ENCODE assay signal across 8 cellular contexts in the genomic region with DNA sequence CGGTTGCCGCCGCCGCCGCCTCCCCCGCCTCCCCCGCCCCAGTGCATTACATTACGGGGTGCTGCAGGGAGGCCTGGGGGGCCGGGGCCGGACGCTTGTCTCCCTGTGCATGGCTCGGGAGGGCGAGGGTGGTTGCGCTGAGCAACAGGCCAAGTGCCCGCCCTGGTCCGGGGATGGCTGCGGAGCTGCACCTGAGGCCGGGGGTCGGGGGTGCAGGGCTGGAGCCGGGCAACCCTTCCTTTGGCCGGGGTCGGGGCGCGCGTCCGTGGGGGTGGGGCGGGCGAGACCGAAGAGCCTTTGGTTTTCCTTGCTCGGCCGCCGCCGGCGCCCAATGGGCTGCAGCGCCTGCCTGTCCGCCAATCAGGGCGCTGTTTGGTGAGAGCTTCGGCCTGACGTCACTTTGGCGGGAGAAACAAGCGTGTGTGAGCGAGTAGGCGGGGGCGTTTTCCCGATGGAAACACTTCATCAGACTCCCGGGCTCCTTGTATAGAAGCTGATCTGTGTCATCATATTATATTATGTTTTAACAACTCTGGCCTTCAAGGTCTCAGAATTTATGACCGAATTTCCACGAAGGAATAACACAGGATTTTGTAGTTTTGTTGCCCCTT. TPM values are rescaled to one million over a fixed set of nuclear protein-coding genes. Genes with fewer than 3 reads are reported as not detected.
DNase-seq lines count a peak whose midpoint lies in the region; ATAC-seq and TF ChIP-seq lines count a peak whose summit lies in the region.

No MANE protein-coding gene starts in this region.

- peaks cover under 1% of the 10 kb centered on the region; the same call in 1 of the 2 replicates for H3K36me3 ChIP-seq in IMR-90 (ENCODE audit: control insufficient read depth, insufficient read depth, low read length)
- peaks cover 22% of the 10 kb centered on the region for H3K36me3 ChIP-seq in OCI-LY7 (ENCODE audit: insufficient read depth, low read length)

- peak overlapping the region; percentile 63; the same call in 1 of the 2 replicates for H3K9ac ChIP-seq in IMR-90 (ENCODE audit: low read depth, low read length)

- H2BK15ac ChIP-seq in IMR-90 (ENCODE audit: low read depth, low read length): no peak overlapping the region

- peak overlapping the region; percentile 98 for H2AFZ ChIP-seq in IMR-90 (replicated peaks; ENCODE audit: low read length, poor library complexity)
- H2AFZ ChIP-seq in OCI-LY7 (ENCODE audit: low read length): peak overlapping the region; percentile 69

- H3K4me3 ChIP-seq in IMR-90 (ENCODE audit: insufficient read depth, low read depth, low read length) (peak overlapping the region; percentile 100), OCI-LY7 (ENCODE audit: low read depth, low read length, poor library complexity, severe bottlenecking) (peak overlapping the region; percentile 84), epithelial cell of proximal tubule (ENCODE audit: low read depth, low read length) (peak overlapping the region; percentile 95)

- H3K27me3 ChIP-seq in IMR-90 (ENCODE audit: control insufficient read depth, insufficient read depth, low read length): no peaks in the 10 kb centered on the region

- peaks cover 7% of the 10 kb centered on the region for H3K4me1 ChIP-seq in IMR-90 (ENCODE audit: control insufficient read depth, insufficient read depth, low read length)
- peaks cover 10% of the 10 kb centered on the region for H3K4me1 ChIP-seq in OCI-LY7 (ENCODE audit: insufficient read depth, low read length, poor library complexity, severe bottlenecking)

- no peak overlapping the region for H2BK120ac ChIP-seq in IMR-90 (ENCODE audit: low read depth, low read length)

- no peak overlapping the region for H4K8ac ChIP-seq in IMR-90 (ENCODE audit: low read depth in 2 of 2, low read length in 2 of 2)

- DNase-seq in COLO668 (lab: John Stamatoyannopoulos, UW; ENCODE audit: unreplicated experiment): peak; percentile 93
- peak; percentile 94 for DNase-seq in IMR-90
- DNase-seq in OCI-LY7 (ENCODE audit: low spot score): peak; percentile 97
- DNase-seq in activated T-cell treated with anti-CD3 and anti-CD28 coated beads for 4 hours: peak; percentile 74
- no peak for DNase-seq in epithelial cell of proximal tubule (ENCODE audit: low read depth)
- DNase-seq in middle frontal gyrus (ENCODE audit: extremely low spot score, low spot score): peak; percentile 90
- DNase-seq in stimulated activated CD8-positive, alpha-beta memory T cell treated with anti-CD3 and anti-CD28 coated beads, Interleukin-15, amount 100 ng/mL, for 4 hours (ENCODE audit: low read depth in 2 of 2): peak; percentile 67 to 69

- no peak overlapping the region for H3K18ac ChIP-seq in IMR-90 (ENCODE audit: low read depth, low read length)

- no peak overlapping the region for H3K23ac ChIP-seq in IMR-90 (ENCODE audit: low read depth, low read length)

- TF ChIP-seq CTCF in IMR-90 (conservative IDR thresholded peaks at IDR 0.05; ENCODE audit: low read depth, low read length) (no peak), OCI-LY7 (conservative IDR thresholded peaks at IDR 0.05; ENCODE audit: low read length) (no peak), epithelial cell of proximal tubule (conservative IDR thresholded peaks at IDR 0.05; ENCODE audit: low read depth, low read length) (no peak)

- no peaks in the 10 kb centered on the region for H3K9me1 ChIP-seq in IMR-90 (ENCODE audit: insufficient read depth, low read length)

- no peak overlapping the region for H3K56ac ChIP-seq in IMR-90 (ENCODE audit: extremely low read depth, insufficient read depth, low read length)

- no peak overlapping the region for H2BK5ac ChIP-seq in IMR-90 (ENCODE audit: low read depth, low read length, poor library complexity, severe bottlenecking)

- H3K4ac ChIP-seq in IMR-90 (ENCODE audit: low read depth, low read length): no peak overlapping the region

- no peaks in the 10 kb centered on the region for H3K79me2 ChIP-seq in OCI-LY7 (ENCODE audit: insufficient read depth, low read depth, low read length)

- H3K79me1 ChIP-seq in IMR-90 (ENCODE audit: low read depth in 1 of 2, low read length in 2 of 2): peaks cover 5 to 34% of the 10 kb centered on the region in 2 experiments; a peak in 3 of 4 replicates

- H3K9me3 ChIP-seq in IMR-90 (ENCODE audit: control insufficient read depth, insufficient read depth, low read length) (no peaks in the 10 kb centered on the region), OCI-LY7 (ENCODE audit: low read length) (no peaks in the 10 kb centered on the region)

- no peak overlapping the region for H2AK9ac ChIP-seq in IMR-90 (replicated peaks; ENCODE audit: low read depth, low read length, poor library complexity)

- H3K14ac ChIP-seq in IMR-90 (replicated peaks; ENCODE audit: low read depth, low read length): no peak overlapping the region

- no peak overlapping the region for H2BK20ac ChIP-seq in IMR-90 (ENCODE audit: low read depth, low read length)

- 0% methylated on average over 12 of the region's 48 CpGs; no CpG with 5 or more reads in 1 of the 2 experiments for WGBS in IMR-90 (ENCODE audit: extremely low coverage in 2 of 2, insufficient read length in 1 of 2), 2 experiments

- no peaks in the 10 kb centered on the region for H3K9me2 ChIP-seq in OCI-LY7 (ENCODE audit: insufficient read depth, low read length)

- no peak overlapping the region for H4K91ac ChIP-seq in IMR-90 (ENCODE audit: insufficient read depth, low read depth, low read length)

- H3K27ac ChIP-seq in IMR-90 (ENCODE audit: insufficient read depth, low read length): peak overlapping the region; percentile 65; the same call in 1 of the 2 replicates
- peak overlapping the region; percentile 52 for H3K27ac ChIP-seq in OCI-LY7 (ENCODE audit: low read depth, low read length, poor library complexity, severe bottlenecking)

- in situ Hi-C loops in IMR-90 (cut with MboI; ENCODE audit: low sequenced_read_pairs): loop anchor here (10.0 kb wide), 1 partner anchor 128 kb away; no protein-coding TSS in a partner anchor

- H4K20me1 ChIP-seq in IMR-90 (ENCODE audit: insufficient read depth, low read length): peaks cover 4% of the 10 kb centered on the region; the same call in 1 of the 2 replicates
- no peaks in the 10 kb centered on the region; the same call in 1 of the 2 replicates for H4K20me1 ChIP-seq in OCI-LY7 (ENCODE audit: insufficient read depth, low read length)

- CTCF ChIA-PET in IMR-90 (lab: Yijun Ruan, JAX): no interaction called here
- CTCF ChIA-PET in OCI-LY7 (lab: Charles Lee; ENCODE audit: unreplicated experiment): no interaction called here

- H4K5ac ChIP-seq in IMR-90 (ENCODE audit: low read depth, low read length): no peak overlapping the region

- peak; percentile 58 for ATAC-seq in GM21526 (IDR thresholded peaks at IDR 0.05; ENCODE audit: low FRiP score, unreplicated experiment)
- peak; percentile 82 for ATAC-seq in IMR-90 (ENCODE audit: low read depth)

- TF ChIP-seq RAD21 in IMR-90 (IDR thresholded peaks at IDR 0.05; ENCODE audit: low read length): no peak

- H2AK5ac ChIP-seq in IMR-90 (ENCODE audit: low read depth, low read length): no peak overlapping the region

- no peak for TF ChIP-seq POLR2A in IMR-90 (IDR thresholded peaks at IDR 0.05; ENCODE audit: low read depth, low read length)

- intact Hi-C loops in IMR-90 (cut with micrococcal nuclease): no loop called here
- intact Hi-C loops in OCI-LY7 (cut with micrococcal nuclease; ENCODE audit: unreplicated experiment): loop anchor here (10.0 kb wide), 1 partner anchor 122 kb away; no protein-coding TSS in a partner anchor

- dilution Hi-C loops in IMR-90 (cut with HindIII; ENCODE audit: low sequenced_read_pairs, unreplicated experiment): no loop called here

- BruUV-seq in IMR-90 (replicated peaks; lab: Mats Ljungman, UMichigan): no TSS peak
- no TSS peak for BruUV-seq in OCI-LY7 (replicated peaks; lab: Mats Ljungman, UMichigan)

- H3K4me2 ChIP-seq in IMR-90 (ENCODE audit: low read depth, low read length) (peak overlapping the region; percentile 71), OCI-LY7 (ENCODE audit: low read length) (peak overlapping the region; percentile 71)

- POLR2A ChIA-PET in IMR-90 (lab: Charles Lee; ENCODE audit: unreplicated experiment) (interaction anchor here (0.5 kb wide), 1 partner anchor 59 kb away, joined by 3 read pairs; no protein-coding TSS in a partner anchor), OCI-LY7 (lab: Charles Lee) (interaction anchor here (1.0 kb wide), 1 partner anchor 202 kb away, joined by 3 read pairs; a partner anchor contains a TSS)

TF ChIP-seq in IMR-90, 13 proteins besides CTCF, POLR2A, EP300 and RAD21 (continues in another document):
- TF ChIP-seq MAZ (IDR thresholded peaks at IDR 0.05; ENCODE audit: borderline replicate concordance, low read depth, low read length): peak; percentile 40; the same call in 1 of the 2 replicates
- TF ChIP-seq BHLHE40 (IDR thresholded peaks at IDR 0.05; ENCODE audit: low read depth, low read length): no peak
- TF ChIP-seq MXI1 (IDR thresholded peaks at IDR 0.05; ENCODE audit: borderline replicate concordance, low read depth, low read length): peak; percentile 79

RNA-seq across cellular contexts. Expression of a gene that starts 1.0 kb away (rescaled TPM):
- 12.2 and 13.8 TPM in 2 replicates for total RNA-seq in IMR-90 (2012; rRNA removed)
- polyA plus RNA-seq in IMR-90 (2012; rRNA removed): 3.2 and 4.1 TPM in 2 replicates
- 1.4 and 1.7 TPM in 2 replicates for polyA plus RNA-seq in IMR-90 (2012; cell fraction: cytosol; rRNA removed)
- 1.8 and 7.5 TPM in 2 replicates for polyA plus RNA-seq in IMR-90 (2012; cell fraction: nucleus; rRNA removed; ENCODE audit: low replicate concordance)
- 2.1 and 2.2 TPM in 2 replicates for total RNA-seq in OCI-LY7 (2014; rRNA removed; shearing (Covaris generic))
- 12.2 and 12.3 TPM in 2 replicates for total RNA-seq in OCI-LY7 (2022)
- total RNA-seq in epithelial cell of proximal tubule: 2.7 and 9.3 TPM in 2 replicates

RNA-seq across cellular contexts. Expression of a gene that starts 48.7 kb away (rescaled TPM):
- total RNA-seq in IMR-90 (2012; rRNA removed) (21.9 and 24.2 TPM in 2 replicates), OCI-LY7 (2022) (73.2 and 73.4 TPM in 2 replicates), epithelial cell of proximal tubule (14.6 and 20.5 TPM in 2 replicates)
- 16.4 and 16.9 TPM in 2 replicates for polyA plus RNA-seq in IMR-90 (2012; rRNA removed)
- 2.8 and 4.3 TPM in 2 replicates for polyA plus RNA-seq in IMR-90 (2012; cell fraction: cytosol; rRNA removed)
- polyA plus RNA-seq in IMR-90 (2012; cell fraction: nucleus; rRNA removed; ENCODE audit: low replicate concordance): 3.9 and 20.2 TPM in 2 replicates
- 32.2 and 33.9 TPM in 2 replicates for total RNA-seq in OCI-LY7 (2014; rRNA removed; shearing (Covaris generic))

RNA-seq across cellular contexts. Expression of a gene that starts 58.9 kb away (rescaled TPM):
- total RNA-seq in IMR-90 (2012; rRNA removed): 27.1 and 31.1 TPM in 2 replicates
- polyA plus RNA-seq in IMR-90 (2012; rRNA removed): 14.8 and 16.1 TPM in 2 replicates
- polyA plus RNA-seq in IMR-90 (2012; cell fraction: cytosol; rRNA removed): 3.9 and 4.3 TPM in 2 replicates
- polyA plus RNA-seq in IMR-90 (2012; cell fraction: nucleus; rRNA removed; ENCODE audit: low replicate concordance): 14.9 and 39.1 TPM in 2 replicates
- total RNA-seq in OCI-LY7 (2014; rRNA removed; shearing (Covaris generic)): 55.9 and 72.0 TPM in 2 replicates
- 89.5 and 100 TPM in 2 replicates for total RNA-seq in OCI-LY7 (2022)
- 13.5 and 21.9 TPM in 2 replicates for total RNA-seq in epithelial cell of proximal tubule
